Comparison of ENCODE assay signal across 9 cellular contexts in the genomic region with DNA sequence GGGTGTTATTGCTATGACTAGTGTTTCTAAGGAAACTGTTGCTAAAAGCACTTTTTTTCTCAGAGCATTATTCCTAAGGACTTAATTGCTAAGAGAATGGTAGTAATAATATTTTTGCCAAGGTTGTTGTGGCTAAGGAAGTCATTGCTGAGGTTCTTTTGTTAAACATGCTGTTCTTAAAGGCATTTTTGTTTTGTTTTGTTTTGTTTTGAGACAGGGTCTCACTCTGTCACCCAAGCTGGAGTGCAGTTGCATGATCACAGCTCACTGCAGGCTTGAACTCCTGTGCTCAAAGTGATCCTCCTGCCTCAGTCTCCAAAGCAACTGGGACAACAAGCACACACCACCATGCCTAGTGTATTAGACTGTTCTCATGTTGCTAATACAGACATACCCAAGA. TPM values are rescaled to one million over a fixed set of nuclear protein-coding genes. Genes with fewer than 3 reads are reported as not detected.
"Had no signal": no experiment of that assay in that cellular context is flagged by ENCODE, and none has a peak within 500 bp of the region (broad histone marks: within the 10 kb centered on the region; RNA-seq: fewer than 3 reads in every experiment).

No MANE protein-coding gene starts in this region.

RNA-seq across cellular contexts. Expression of a gene that starts 51.2 kb away (rescaled TPM):
- total RNA-seq: LHCN-M2, MCF 10A, NCI-H460, OCI-LY7, PC-9, Right ventricle myocardium inferior, RPMI7951, SJCRH30, SK-MEL-5 had no signal
